Comparison of ENCODE assay signal across 9 cellular contexts in genomic region chr2:154698789-154699559, GRCh38. TPM values are rescaled to one million over a fixed set of nuclear protein-coding genes. Genes with fewer than 3 reads are reported as not detected.
DNase-seq lines count a peak whose midpoint lies in the region; ATAC-seq and TF ChIP-seq lines count a peak whose summit lies in the region.
"Had no signal": no experiment of that assay in that cellular context is flagged by ENCODE, and none has a peak within 500 bp of the region (broad histone marks: within the 10 kb centered on the region; RNA-seq: fewer than 3 reads in every experiment).

No MANE protein-coding gene starts in this region.

- H3K9me3 ChIP-seq in iPS DF 6.9 (ENCODE audit: control insufficient read depth, insufficient read depth, low read length) = no peaks in the 10 kb centered on the region

- no peaks in the 10 kb centered on the region for H3K36me3 ChIP-seq in iPS DF 6.9 (ENCODE audit: control insufficient read depth, insufficient read depth, low read length)

- H3K4me3 ChIP-seq in iPS DF 6.9 (ENCODE audit: low read length) = peak overlapping the region; percentile 55; the same call in 1 of the 2 replicates

- no CpG with 5 or more reads among the region's 52 CpGs for WGBS in iPS DF 6.9 (ENCODE audit: insufficient coverage, insufficient read length)

- DNase-seq in ELF-1 (ENCODE audit: low read depth, low spot score) = peak; percentile 22
- no peak for DNase-seq in iPS DF 6.9 (ENCODE audit: low read depth, low spot score)
- no peak for DNase-seq in progenitor cell of endocrine pancreas (ENCODE audit: low spot score, unreplicated experiment)
- no peak for DNase-seq in activated gamma-delta T cell (lab: John Stamatoyannopoulos, UW)

- H3K4me1 ChIP-seq in iPS DF 6.9 (ENCODE audit: control insufficient read depth, insufficient read depth, low read length) = peaks cover 7% of the 10 kb centered on the region; the same call in 1 of the 2 replicates

- ATAC-seq in GM19324 (IDR thresholded peaks at IDR 0.05; ENCODE audit: low FRiP score, unreplicated experiment) = no peak
- no peak for ATAC-seq in HG03175 (IDR thresholded peaks at IDR 0.05; ENCODE audit: unreplicated experiment)
- ATAC-seq in HG03025 (IDR thresholded peaks at IDR 0.05; ENCODE audit: low FRiP score, unreplicated experiment) = no peak

- H3K27ac ChIP-seq in iPS DF 6.9 (ENCODE audit: low read length) = no peak overlapping the region

- H3K27me3 Mint-ChIP-seq in activated naive CD8-positive, alpha-beta T cell = peaks cover 15% of the 10 kb centered on the region
- H3K27me3 Mint-ChIP-seq in progenitor cell of endocrine pancreas = no peaks in the 10 kb centered on the region

- H3K9me3 Mint-ChIP-seq in activated naive CD8-positive, alpha-beta T cell (ENCODE audit: low read depth) = no peaks in the 10 kb centered on the region
- H3K9me3 Mint-ChIP-seq in progenitor cell of endocrine pancreas (ENCODE audit: low read depth) = peaks cover 3% of the 10 kb centered on the region

- H3K4me1 Mint-ChIP-seq in activated naive CD8-positive, alpha-beta T cell (ENCODE audit: low read depth) = peaks cover 2% of the 10 kb centered on the region
- H3K4me1 Mint-ChIP-seq in progenitor cell of endocrine pancreas (ENCODE audit: low read depth) = peaks cover 28% of the 10 kb centered on the region
- H3K4me1 Mint-ChIP-seq: central memory CD8-positive, alpha-beta T cell had no signal

- no peaks in the 10 kb centered on the region for H3K36me3 Mint-ChIP-seq in activated naive CD8-positive, alpha-beta T cell
- peaks cover 3% of the 10 kb centered on the region for H3K36me3 Mint-ChIP-seq in progenitor cell of endocrine pancreas (ENCODE audit: insufficient read depth)

- peaks cover 23% of the 10 kb centered on the region for H3K27me3 ChIP-seq in iPS DF 6.9 (ENCODE audit: control insufficient read depth, insufficient read depth, low read length)

- no peak for TF ChIP-seq CTCF in progenitor cell of endocrine pancreas (IDR thresholded peaks at IDR 0.05; ENCODE audit: unreplicated experiment)

- H3K4me3 Mint-ChIP-seq in activated naive CD8-positive, alpha-beta T cell = peak overlapping the region; percentile 21
- peak overlapping the region; percentile 89 for H3K4me3 Mint-ChIP-seq in progenitor cell of endocrine pancreas (ENCODE audit: low read depth)
- H3K4me3 Mint-ChIP-seq: central memory CD8-positive, alpha-beta T cell had no signal

- H3K27ac Mint-ChIP-seq in activated naive CD8-positive, alpha-beta T cell = no peak overlapping the region
- peak overlapping the region; percentile 12 for H3K27ac Mint-ChIP-seq in progenitor cell of endocrine pancreas

RNA-seq across cellular contexts. Expression of gene KCNJ3, which starts 0.5 kb away (rescaled TPM):
- total RNA-seq in progenitor cell of endocrine pancreas = 9.6 TPM in 2 replicates
